ENCODE assay signal across 1 cellular context in the genomic region with DNA sequence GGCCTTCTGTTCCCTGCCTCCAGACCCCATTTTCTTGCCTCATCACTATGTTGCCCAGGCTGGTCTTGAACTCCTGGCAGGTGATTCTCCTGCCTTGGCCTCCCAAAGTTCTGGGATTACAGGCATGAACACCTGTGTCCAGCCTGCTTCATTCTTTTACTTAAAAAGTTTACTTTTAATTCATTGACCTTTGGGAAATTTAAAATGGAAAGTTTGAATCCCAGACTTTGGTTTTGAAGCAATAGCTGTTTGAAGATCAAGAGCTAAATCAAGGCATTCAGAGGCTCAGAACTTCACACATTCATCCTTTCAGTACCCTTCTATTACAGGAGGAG.
TF ChIP-seq lines count a peak whose summit lies in the region.

No MANE protein-coding gene starts in this region.

TF ChIP-seq in HepG2, 621 proteins besides CTCF, POLR2A, EP300 and RAD21 (continued from another document):
- TF ChIP-seq SNAPC4 (CRISPR knock-in tag; IDR thresholded peaks at IDR 0.05) (no peak), CHD4 (IDR thresholded peaks at IDR 0.05; ENCODE audit: borderline replicate concordance, low read length) (peak; percentile 91; the same call in 1 of the 2 replicates), SIN3A (IDR thresholded peaks at IDR 0.05; ENCODE audit: borderline replicate concordance, low read depth, low read length) (0 out of 2 replicates have a peak, but pooled peaks have one; percentile 2), TCF12 (IDR thresholded peaks at IDR 0.05) (no peak), TCF12 (CRISPR knock-in tag; IDR thresholded peaks at IDR 0.05) (no peak), NR1H2 (CRISPR knock-in tag; IDR thresholded peaks at IDR 0.05; ENCODE audit: borderline replicate concordance, low read depth) (no peak), KDM1A (CRISPR knock-in tag; IDR thresholded peaks at IDR 0.05) (0 out of 2 replicates have a peak, but pooled peaks have one; percentile 76)
- TF ChIP-seq, protein P1, sequence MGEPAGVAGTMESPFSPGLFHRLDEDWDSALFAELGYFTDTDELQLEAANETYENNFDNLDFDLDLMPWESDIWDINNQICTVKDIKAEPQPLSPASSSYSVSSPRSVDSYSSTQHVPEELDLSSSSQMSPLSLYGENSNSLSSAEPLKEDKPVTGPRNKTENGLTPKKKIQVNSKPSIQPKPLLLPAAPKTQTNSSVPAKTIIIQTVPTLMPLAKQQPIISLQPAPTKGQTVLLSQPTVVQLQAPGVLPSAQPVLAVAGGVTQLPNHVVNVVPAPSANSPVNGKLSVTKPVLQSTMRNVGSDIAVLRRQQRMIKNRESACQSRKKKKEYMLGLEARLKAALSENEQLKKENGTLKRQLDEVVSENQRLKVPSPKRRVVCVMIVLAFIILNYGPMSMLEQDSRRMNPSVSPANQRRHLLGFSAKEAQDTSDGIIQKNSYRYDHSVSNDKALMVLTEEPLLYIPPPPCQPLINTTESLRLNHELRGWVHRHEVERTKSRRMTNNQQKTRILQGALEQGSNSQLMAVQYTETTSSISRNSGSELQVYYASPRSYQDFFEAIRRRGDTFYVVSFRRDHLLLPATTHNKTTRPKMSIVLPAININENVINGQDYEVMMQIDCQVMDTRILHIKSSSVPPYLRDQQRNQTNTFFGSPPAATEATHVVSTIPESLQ (CRISPR knock-in tag; conservative IDR thresholded peaks at IDR 0.05), result no peak
